20 cellular contexts compared by ENCODE assay signal in genomic region chr5:27463446-27464149, GRCh38.
A peak's percentile ranks its signal among the peaks of the same experiment; 100 is the strongest.
DNase-seq lines count a peak whose midpoint lies in the region; ATAC-seq, FAIRE-seq and TF ChIP-seq lines count a peak whose summit lies in the region.
"Had no signal": no experiment of that assay in that cellular context is flagged by ENCODE, and none has a peak within 500 bp of the region (broad histone marks: within the 10 kb centered on the region; RNA-seq: fewer than 3 reads in every experiment).

No MANE protein-coding gene starts in this region.

- no peak for TF ChIP-seq EP300 in H1 (IDR thresholded peaks at IDR 0.05; ENCODE audit: borderline replicate concordance in 1 of 2, low read depth in 2 of 2, low read length in 2 of 2)

- CTCF ChIA-PET in H1 (lab: Charles Lee; ENCODE audit: partially characterized antibody): no interaction called here

- no peak overlapping the region for H3K18ac ChIP-seq in H1 (ENCODE audit: extremely low read depth, low read length)

- no peak overlapping the region for H2BK20ac ChIP-seq in H1 (ENCODE audit: low read length)

- H3K79me1 ChIP-seq in H1 (ENCODE audit: low read depth, low read length): no peaks in the 10 kb centered on the region

- peak overlapping the region in 3 of 11 experiments; percentile 8 to 24 (median 14); a peak in 3 of 22 replicates for H3K9ac ChIP-seq in BLaER1 treated with 17β-estradiol and CSF1 and Interleukin-3, amounts not matched to agents 10 nM and 100 nM
- H3K9ac ChIP-seq in OCI-LY1 (ENCODE audit: low read length) (peak overlapping the region; percentile 43; the same call in 1 of the 2 replicates), H1 (replicated peaks in 1 of 4; ENCODE audit: extremely low read depth in 1 of 4, low read depth in 3 of 4, low read length in 3 of 4) (no peak overlapping the region)
- H3K9ac ChIP-seq: GM23248 had no signal

- H3K4me3 ChIP-seq in BLaER1 treated with 17β-estradiol and CSF1 and Interleukin-3, amounts not matched to agents 10 nM and 100 nM: no peak overlapping the region
- H3K4me3 ChIP-seq in OCI-LY1 (ENCODE audit: low read depth, low read length, poor library complexity, severe bottlenecking): peak overlapping the region; percentile 32
- H3K4me3 ChIP-seq in H1 (ENCODE audit: extremely low read depth in 1 of 4, insufficient read depth in 2 of 4, low read depth in 3 of 4, low read length in 4 of 4): no peak overlapping the region
- H3K4me3 ChIP-seq: GM23248, K562 had no signal

- H2BK5ac ChIP-seq in H1 (ENCODE audit: low read depth, low read length): no peak overlapping the region

- no peak overlapping the region for H2BK15ac ChIP-seq in H1 (ENCODE audit: low read length)

- H3K56ac ChIP-seq in H1 (replicated peaks; ENCODE audit: insufficient read length, low read depth, low read length): no peak overlapping the region

- no peak overlapping the region for H3K4ac ChIP-seq in H1 (replicated peaks; ENCODE audit: insufficient read length, low read depth, low read length)

- H3K4me2 ChIP-seq in BLaER1 treated with 17β-estradiol and CSF1 and Interleukin-3, amounts not matched to agents 10 nM and 100 nM: peak overlapping the region in 7 of 11 experiments; percentile 18 to 59 (median 33); a peak in 10 of 22 replicates
- peak overlapping the region; percentile 51 for H3K4me2 ChIP-seq in OCI-LY1 (ENCODE audit: low read length)
- H3K4me2 ChIP-seq in H1 (ENCODE audit: insufficient read depth in 1 of 2, low read depth in 2 of 2, low read length in 2 of 2): no peak overlapping the region

- peaks cover 4 to 37% (median 15%) of the 10 kb centered on the region in 11 experiments; a peak in 18 of 22 replicates for H3K9me3 ChIP-seq in BLaER1 treated with 17β-estradiol and CSF1 and Interleukin-3, amounts not matched to agents 10 nM and 100 nM (replicated peaks in 1 of 11)
- H3K9me3 ChIP-seq in OCI-LY1 (ENCODE audit: low read length) (no peaks in the 10 kb centered on the region), H1 (ENCODE audit: insufficient read depth in 2 of 2, low read depth in 1 of 2, low read length in 1 of 2) (no peaks in the 10 kb centered on the region)
- H3K9me3 ChIP-seq: BE2C had no signal

- H3K23me2 ChIP-seq in H1 (ENCODE audit: low read depth, low read length): no peaks in the 10 kb centered on the region

- no peak overlapping the region for H2BK120ac ChIP-seq in H1 (replicated peaks; ENCODE audit: low read depth, low read length)

- H3K79me2 ChIP-seq in OCI-LY1 (ENCODE audit: insufficient read depth, low read length): no peaks in the 10 kb centered on the region
- no peaks in the 10 kb centered on the region for H3K79me2 ChIP-seq in H1 (ENCODE audit: control insufficient read depth in 1 of 2, insufficient read depth in 2 of 2, low read length in 2 of 2)

- H3K23ac ChIP-seq in H1 (ENCODE audit: insufficient read length): no peak overlapping the region

- no peak overlapping the region for H4K5ac ChIP-seq in H1 (ENCODE audit: insufficient read length, low read depth, low read length)

- no peak for DNase-seq in H1 (ENCODE audit: low read depth in 1 of 2, low spot score in 2 of 2)
- no peak for DNase-seq in urothelium cell line (ENCODE audit: low spot score)
- no peak for DNase-seq in AG08396 (ENCODE audit: low spot score)
- DNase-seq: BE2C; CD4-positive, alpha-beta memory T cell; DMS153; DMS79; GDM1; GM23248; HCEC 1CT; IMR-90 had no signal

- TF ChIP-seq RAD21 in H1 (IDR thresholded peaks at IDR 0.05 in 1 of 2, conservative IDR thresholded peaks at IDR 0.05 in 1 of 2; ENCODE audit: low read depth in 2 of 2, low read length in 2 of 2): no peak

- POLR2A ChIA-PET in H1 (lab: Charles Lee; ENCODE audit: partially characterized antibody): no interaction called here

- no peak overlapping the region for H3K14ac ChIP-seq in H1 (ENCODE audit: insufficient read length)

- TF ChIP-seq CTCF in OCI-LY1 (IDR thresholded peaks at IDR 0.05; ENCODE audit: low read length) (no peak), H1 (IDR thresholded peaks at IDR 0.05; ENCODE audit: control extremely low read depth in 1 of 3, insufficient read depth in 1 of 3, low read depth in 1 of 3, low read length in 3 of 3) (no peak)

- H3K27me3 ChIP-seq in BLaER1 treated with 17β-estradiol and CSF1 and Interleukin-3, amounts not matched to agents 10 nM and 100 nM: no peaks in the 10 kb centered on the region
- no peaks in the 10 kb centered on the region for H3K27me3 ChIP-seq in OCI-LY1 (ENCODE audit: insufficient read depth, low read length)
- H3K27me3 ChIP-seq in H1 (replicated peaks in 1 of 4; ENCODE audit: control insufficient read depth in 3 of 4, extremely low read depth in 1 of 4, insufficient read depth in 3 of 4, low read length in 3 of 4): no peaks in the 10 kb centered on the region
- H3K27me3 ChIP-seq: BE2C had no signal

- H4K8ac ChIP-seq in H1 (ENCODE audit: extremely low read depth, insufficient read depth, low read length): no peak overlapping the region

- ATAC-seq in HG03139 (IDR thresholded peaks at IDR 0.05; ENCODE audit: unreplicated experiment): no peak
- ATAC-seq in HG02798 (IDR thresholded peaks at IDR 0.05; ENCODE audit: poor library complexity, unreplicated experiment): no peak
- ATAC-seq: K562 had no signal

- H2AK5ac ChIP-seq in H1 (ENCODE audit: low read depth, low read length): no peak overlapping the region

- no peaks in the 10 kb centered on the region for H3F3A ChIP-seq in OCI-LY1 (ENCODE audit: insufficient read depth, low read length)

- no peak overlapping the region for H2BK12ac ChIP-seq in H1 (ENCODE audit: low read depth, low read length)

- no peak for FAIRE-seq in H1 (lab: Jason Lieb, UNC)
- peak; percentile 5 for FAIRE-seq in urothelium cell line (lab: Jason Lieb, UNC)
- FAIRE-seq: GM12892, GM18507, H54, HTR-8/SVneo, K562 had no signal

- TF ChIP-seq POLR2A in H1 (IDR thresholded peaks at IDR 0.05; ENCODE audit: control extremely low read depth in 1 of 2, low read depth in 2 of 2, low read length in 2 of 2): no peak

- H2AFZ ChIP-seq in OCI-LY1 (ENCODE audit: low read length): no peak overlapping the region
- H2AFZ ChIP-seq in H1 (ENCODE audit: low read length): 0 out of 2 replicates have a peak overlapping the region, but pooled peaks have one; percentile 41
- H2AFZ ChIP-seq: GM23248 had no signal

- no peak overlapping the region for H4K91ac ChIP-seq in H1 (replicated peaks; ENCODE audit: insufficient read length, low read length)

- WGBS in H1 (ENCODE audit: extremely low coverage in 1 of 2, insufficient coverage in 1 of 2, insufficient read length in 1 of 2, insufficient replicate concordance in 2 of 2, low coverage in 1 of 2, low lambda C conversion rate in 2 of 2, missing lambda C conversion rate in 1 of 2), 2 experiments: 89% methylated on average over 8 of the region's 8 CpGs; no CpG with 5 or more reads in 1 of the 2 experiments

- H3K9me2 ChIP-seq in OCI-LY1 (ENCODE audit: low read depth, low read length): no peaks in the 10 kb centered on the region

- no peaks in the 10 kb centered on the region for H4K20me1 ChIP-seq in BLaER1 treated with 17β-estradiol and CSF1 and Interleukin-3, amounts not matched to agents 10 nM and 100 nM
- H4K20me1 ChIP-seq in OCI-LY1 (ENCODE audit: insufficient read depth, low read length) (no peaks in the 10 kb centered on the region), H1 (replicated peaks in 1 of 2; ENCODE audit: control insufficient read depth in 1 of 2, insufficient read depth in 2 of 2, low read length in 2 of 2) (no peaks in the 10 kb centered on the region)

- peaks cover 6 to 35% (median 25%) of the 10 kb centered on the region in 10 experiments; a peak in 18 of 20 replicates for H3K4me1 ChIP-seq in BLaER1 treated with 17β-estradiol and CSF1 and Interleukin-3, amounts not matched to agents 10 nM and 100 nM
- peaks cover 66% of the 10 kb centered on the region for H3K4me1 ChIP-seq in OCI-LY1 (ENCODE audit: insufficient read depth, low read length, severe bottlenecking)
- no peaks in the 10 kb centered on the region; a peak in 1 of 7 replicates for H3K4me1 ChIP-seq in H1 (replicated peaks in 1 of 4; ENCODE audit: control insufficient read depth in 3 of 4, insufficient read depth in 4 of 4, low read length in 3 of 4)

- no peaks in the 10 kb centered on the region for H3K36me3 ChIP-seq in BLaER1 treated with 17β-estradiol and CSF1 and Interleukin-3, amounts not matched to agents 10 nM and 100 nM
- H3K36me3 ChIP-seq in OCI-LY1 (ENCODE audit: insufficient read depth, low read length) (no peaks in the 10 kb centered on the region), H1 (ENCODE audit: control insufficient read depth in 2 of 4, insufficient read depth in 4 of 4, low read length in 3 of 4) (no peaks in the 10 kb centered on the region)
- H3K36me3 ChIP-seq: BE2C had no signal

- H3K27ac ChIP-seq in BLaER1 treated with 17β-estradiol and CSF1 and Interleukin-3, amounts not matched to agents 10 nM and 100 nM: peak overlapping the region in 7 of 11 experiments; percentile 34 to 88 (median 75); a peak in 12 of 22 replicates
- H3K27ac ChIP-seq in OCI-LY1 (ENCODE audit: low read depth, low read length, poor library complexity, severe bottlenecking): peak overlapping the region; percentile 94
- H3K27ac ChIP-seq in H1 (ENCODE audit: low read depth, low read length): no peak overlapping the region
- H3K27ac ChIP-seq: GM23248 had no signal

TF ChIP-seq in H1, 55 proteins besides CTCF, POLR2A, EP300 and RAD21 (continues in another document):
- no peak for TF ChIP-seq CBX8 (IDR thresholded peaks at IDR 0.05; ENCODE audit: borderline replicate concordance, low read depth, low read length)
- no peak for TF ChIP-seq TAF7 (optimal IDR thresholded peaks at IDR 0.05; ENCODE audit: borderline replicate concordance, low read depth, low read length)
- no peak for TF ChIP-seq SP1 (IDR thresholded peaks at IDR 0.05; ENCODE audit: low read depth, low read length)

Comparison
In these comparisons a context has a peak if more than half of its experiments do, and no peak if none do; other contexts are left out.
1. H3K4me2 ChIP-seq: peak in BLaER1 treated with 17β-estradiol and CSF1 and Interleukin-3, amounts not matched to agents 10 nM and 100 nM (7 of 11) and OCI-LY1 (single experiment); none in H1 (0 of 2).